In genomic region chr15:74373731-74374647, GRCh38 we compare ENCODE assay signal across 8 cellular contexts. TPM values are rescaled to one million over a fixed set of nuclear protein-coding genes. Genes with fewer than 3 reads are reported as not detected.
DNase-seq lines count a peak whose midpoint lies in the region; ATAC-seq and TF ChIP-seq lines count a peak whose summit lies in the region.

No MANE protein-coding gene starts in this region.

- peak overlapping the region; percentile 76 for H3K27ac ChIP-seq in Karpas-422 (ENCODE audit: low read length)
- H3K27ac ChIP-seq in Panc1 (ENCODE audit: low read length): peak overlapping the region; percentile 60; the same call in 1 of the 2 replicates
- H3K27ac ChIP-seq in naive thymus-derived CD4-positive, alpha-beta T cell (ENCODE audit: low read depth, low read length): peak overlapping the region; percentile 62

- H3K9ac ChIP-seq in Karpas-422 (ENCODE audit: low read length): peak overlapping the region; percentile 81

- DNase-seq in DMS79 treated with DMSO at 0.1 percent for 48 hours (lab: John Stamatoyannopoulos, UW): peak; percentile 54
- peak; percentile 98 for DNase-seq in Karpas-422
- no peak for DNase-seq in Panc1 (ENCODE audit: low read depth, low spot score)
- peak; percentile 96 for DNase-seq in activated T-cell treated with anti-CD3 and anti-CD28 coated beads, Interleukin-2, amount 50 U/mL, for 48 hours
- peak; percentile 67 for DNase-seq in fibroblast of gingiva (ENCODE audit: low read depth)
- DNase-seq in naive thymus-derived CD4-positive, alpha-beta T cell: peak; percentile 82 to 94 (median 91)
- DNase-seq in stimulated activated effector memory CD8-positive, alpha-beta T cell treated with anti-CD3 and anti-CD28 coated beads, Interleukin-12 subunit alpha, Interleukin-12 subunit beta, amount 100 ng/mL, for 72 hours (ENCODE audit: low spot score in 2 of 2): peak; percentile 92 to 95

- no peaks in the 10 kb centered on the region for H3K36me3 Mint-ChIP-seq in naive thymus-derived CD4-positive, alpha-beta T cell
- no peaks in the 10 kb centered on the region for H3K36me3 Mint-ChIP-seq in stimulated activated effector memory CD8-positive, alpha-beta T cell treated with anti-CD3 and anti-CD28 coated beads, Interleukin-12 subunit alpha, Interleukin-12 subunit beta, amount 100 ng/mL, for 72 hours

- H2AFZ ChIP-seq in Karpas-422 (ENCODE audit: low read length): peak overlapping the region; percentile 92

- ATAC-seq in GM21825 (IDR thresholded peaks at IDR 0.05; ENCODE audit: unreplicated experiment) (peak; percentile 64), Panc1 (peak; percentile 95)
- peak; percentile 97 for ATAC-seq in naive thymus-derived CD4-positive, alpha-beta T cell
- ATAC-seq in stimulated activated effector memory CD8-positive, alpha-beta T cell treated with anti-CD3 and anti-CD28 coated beads, Interleukin-12 subunit alpha, Interleukin-12 subunit beta, amount 100 ng/mL, for 72 hours: peak; percentile 95

- H4K20me1 ChIP-seq in Karpas-422 (ENCODE audit: insufficient read depth, low read depth, low read length): no peaks in the 10 kb centered on the region

- H3K4me3 ChIP-seq in Karpas-422 (ENCODE audit: low read length): peak overlapping the region; percentile 79
- peak overlapping the region; percentile 62 to 67 for H3K4me3 ChIP-seq in Panc1 (ENCODE audit: low read depth in 2 of 2, low read length in 2 of 2)
- peak overlapping the region; percentile 98 for H3K4me3 ChIP-seq in naive thymus-derived CD4-positive, alpha-beta T cell (ENCODE audit: low read length)

- no peaks in the 10 kb centered on the region for H3K9me3 Mint-ChIP-seq in naive thymus-derived CD4-positive, alpha-beta T cell
- no peaks in the 10 kb centered on the region for H3K9me3 Mint-ChIP-seq in stimulated activated effector memory CD8-positive, alpha-beta T cell treated with anti-CD3 and anti-CD28 coated beads, Interleukin-12 subunit alpha, Interleukin-12 subunit beta, amount 100 ng/mL, for 72 hours

- peaks cover 0 to 31% (median 5%) of the 10 kb centered on the region in 5 donors for H3K27me3 Mint-ChIP-seq in naive thymus-derived CD4-positive, alpha-beta T cell

- no peaks in the 10 kb centered on the region for H3K79me2 ChIP-seq in Karpas-422 (ENCODE audit: low read length)

- intact Hi-C loops in Panc1 (cut with micrococcal nuclease; ENCODE audit: unreplicated experiment): loop anchor here (2.0 to 5.0 kb wide), 4 partner anchors 65 to 258 kb away; partner anchors contain the start of gene CLK3
- intact Hi-C loops in naive thymus-derived CD4-positive, alpha-beta T cell (cut with micrococcal nuclease): loop anchor here (1.0 to 5.0 kb wide), 16 partner anchors 29 to 1078 kb away; partner anchors contain the start of genes CLK3 (in 2 of the 2), ARID3B (in 1 of the 2), PPCDC (in 1 of the 2) and SIN3A (in 1 of the 2)

- H3K36me3 ChIP-seq in Karpas-422 (ENCODE audit: insufficient read depth, low read length) (no peaks in the 10 kb centered on the region), Panc1 (ENCODE audit: control insufficient read depth, insufficient read depth, low read length) (no peaks in the 10 kb centered on the region)
- no peaks in the 10 kb centered on the region for H3K36me3 ChIP-seq in naive thymus-derived CD4-positive, alpha-beta T cell (ENCODE audit: control insufficient read depth in 2 of 3, insufficient read depth in 3 of 3, low read length in 3 of 3)

- peak overlapping the region; percentile 68 to 89 (median 84) for H3K4me3 Mint-ChIP-seq in naive thymus-derived CD4-positive, alpha-beta T cell
- H3K4me3 Mint-ChIP-seq in stimulated activated effector memory CD8-positive, alpha-beta T cell treated with anti-CD3 and anti-CD28 coated beads, Interleukin-12 subunit alpha, Interleukin-12 subunit beta, amount 100 ng/mL, for 72 hours: peak overlapping the region; percentile 82

- H3K9me2 ChIP-seq in Karpas-422 (replicated peaks; ENCODE audit: insufficient read depth, low read length): no peaks in the 10 kb centered on the region

- BruUV-seq in Panc1 (replicated peaks; lab: Mats Ljungman, UMichigan): no TSS peak

- H3K27me3 ChIP-seq in Karpas-422 (ENCODE audit: low read length): no peaks in the 10 kb centered on the region
- H3K27me3 ChIP-seq in Panc1 (ENCODE audit: control insufficient read depth, insufficient read depth, low read length): no peaks in the 10 kb centered on the region; the same call in 1 of the 2 replicates
- H3K27me3 ChIP-seq in naive thymus-derived CD4-positive, alpha-beta T cell (ENCODE audit: control insufficient read depth in 2 of 2, insufficient read depth in 2 of 2, low read length in 2 of 2): no peaks in the 10 kb centered on the region

- peak; percentile 92 for TF ChIP-seq CTCF in Panc1 (IDR thresholded peaks at IDR 0.05)

- H3K4me1 Mint-ChIP-seq in naive thymus-derived CD4-positive, alpha-beta T cell: peaks cover 0 to 32% (median 15%) of the 10 kb centered on the region in 7 donors
- peaks cover 27% of the 10 kb centered on the region for H3K4me1 Mint-ChIP-seq in stimulated activated effector memory CD8-positive, alpha-beta T cell treated with anti-CD3 and anti-CD28 coated beads, Interleukin-12 subunit alpha, Interleukin-12 subunit beta, amount 100 ng/mL, for 72 hours

- H3K4me1 ChIP-seq in Karpas-422 (ENCODE audit: low read length) (peaks cover 20% of the 10 kb centered on the region), Panc1 (ENCODE audit: control insufficient read depth, insufficient read depth, low read length) (peaks cover 9% of the 10 kb centered on the region)
- peaks cover 9% of the 10 kb centered on the region in 2 donors for H3K4me1 ChIP-seq in naive thymus-derived CD4-positive, alpha-beta T cell (ENCODE audit: control insufficient read depth in 2 of 2, insufficient read depth in 2 of 2, low read length in 2 of 2)

- peak overlapping the region; percentile 18 to 82 (median 40) for H3K27ac Mint-ChIP-seq in naive thymus-derived CD4-positive, alpha-beta T cell
- peak overlapping the region; percentile 64 for H3K27ac Mint-ChIP-seq in stimulated activated effector memory CD8-positive, alpha-beta T cell treated with anti-CD3 and anti-CD28 coated beads, Interleukin-12 subunit alpha, Interleukin-12 subunit beta, amount 100 ng/mL, for 72 hours

- H3K4me2 ChIP-seq in Karpas-422 (ENCODE audit: low read depth, low read length, poor library complexity, severe bottlenecking): peak overlapping the region; percentile 98

- H3K9me3 ChIP-seq in Karpas-422 (ENCODE audit: low read length) (no peaks in the 10 kb centered on the region), Panc1 (ENCODE audit: control insufficient read depth, insufficient read depth, low read depth, low read length) (no peaks in the 10 kb centered on the region)
- no peaks in the 10 kb centered on the region for H3K9me3 ChIP-seq in naive thymus-derived CD4-positive, alpha-beta T cell (ENCODE audit: control insufficient read depth in 2 of 3, low read length in 3 of 3)

- CTCF ChIA-PET in Panc1 (lab: Charles Lee): interaction anchor here (0.6 to 1.7 kb wide), 9 partner anchors 9 to 328 kb away, joined by 3 to 9 read pairs (median 4); no protein-coding TSS in a partner anchor
- CTCF ChIA-PET in naive thymus-derived CD4-positive, alpha-beta T cell (lab: Charles Lee): interaction anchor here (0.6 to 6.8 kb wide), 17 partner anchors 8 to 802 kb away, joined by 3 to 74 read pairs (median 3); no protein-coding TSS in a partner anchor

- in situ Hi-C loops in Panc1 (cut with HindIII; ENCODE audit: low pct_unique_long_range_greater_than_20kb, low sequenced_read_pairs): loop anchor here (10.0 kb wide), 1 partner anchor 121 kb away; no protein-coding TSS in a partner anchor

- POLR2A ChIA-PET in Panc1 (lab: Charles Lee): interaction anchor here (0.6 kb wide), 1 partner anchor 75 kb away, joined by 3 read pairs; no protein-coding TSS in a partner anchor
- POLR2A ChIA-PET in naive thymus-derived CD4-positive, alpha-beta T cell (lab: Charles Lee): interaction anchor here (0.7 to 1.3 kb wide), 6 partner anchors 28 to 116 kb away, joined by 3 to 8 read pairs (median 4); partner anchors contain the start of gene UBL7

RNA-seq across cellular contexts. Expression of gene CYP11A1, which starts 6.5 kb away (rescaled TPM):
- total RNA-seq in Karpas-422 (2014; rRNA removed; shearing (Covaris generic); ENCODE audit: low replicate concordance): not detected in 2 replicates
- 0.57 TPM for total RNA-seq in Panc1 (2021; ENCODE audit: unreplicated experiment)
- 1.5 TPM for polyA plus RNA-seq in Panc1 (2012; ENCODE audit: insufficient read length)
- total RNA-seq in naive thymus-derived CD4-positive, alpha-beta T cell: 1 to 10 TPM in 1 of 5 experiments, under 1 TPM in 1, not detected in 3; 0.58 to 1.0 TPM
- not detected for polyA plus RNA-seq in naive thymus-derived CD4-positive, alpha-beta T cell

RNA-seq across cellular contexts. Expression of gene SEMA7A, which starts 59.8 kb away (rescaled TPM):
- total RNA-seq in Karpas-422 (2014; rRNA removed; shearing (Covaris generic); ENCODE audit: low replicate concordance): 41.6 and 49.1 TPM in 2 replicates
- 11.2 TPM for total RNA-seq in Panc1 (2021; ENCODE audit: unreplicated experiment)
- 6.3 TPM for polyA plus RNA-seq in Panc1 (2012; ENCODE audit: insufficient read length)
- 10 to 100 TPM in 2 of 5 experiments, 1 to 10 TPM in 3; 1.6 to 15.7 (median 5.0) TPM for total RNA-seq in naive thymus-derived CD4-positive, alpha-beta T cell
- polyA plus RNA-seq in naive thymus-derived CD4-positive, alpha-beta T cell: not detected
